11 cellular contexts compared by ENCODE assay signal in the genomic region with DNA sequence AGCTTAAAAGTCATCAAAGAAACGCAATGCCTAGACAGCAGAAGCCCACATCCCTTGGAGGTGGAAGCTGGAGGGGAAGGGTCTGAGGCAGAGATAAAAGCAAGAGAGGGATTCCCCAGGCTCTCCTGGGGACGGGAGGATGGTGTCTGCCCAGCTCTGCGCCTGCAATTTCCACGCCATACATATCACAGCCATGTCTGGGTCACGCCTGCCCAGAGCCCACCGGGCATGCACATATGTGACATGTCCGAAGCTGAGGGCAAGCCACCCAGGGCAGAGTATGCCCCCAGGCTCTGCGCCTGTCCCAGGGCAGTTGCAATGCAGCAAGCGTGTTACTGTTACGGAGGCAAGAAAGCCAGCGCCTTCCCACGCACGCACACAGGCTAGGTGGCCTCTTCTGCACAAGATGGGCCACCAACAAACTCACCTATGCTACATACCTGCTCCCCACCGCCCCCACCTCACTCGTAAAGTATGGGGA.
DNase-seq lines count a peak whose midpoint lies in the region; ATAC-seq and TF ChIP-seq lines count a peak whose summit lies in the region.
"Had no signal": no experiment of that assay in that cellular context is flagged by ENCODE, and none has a peak within 500 bp of the region (broad histone marks: within the 10 kb centered on the region; RNA-seq: fewer than 3 reads in every experiment).

No MANE protein-coding gene starts in this region.

- ATAC-seq in GM21619 (IDR thresholded peaks at IDR 0.05; ENCODE audit: unreplicated experiment) (no peak), HG02610 (IDR thresholded peaks at IDR 0.05; ENCODE audit: unreplicated experiment) (no peak)
- ATAC-seq: body of pancreas; stimulated activated effector memory CD8-positive, alpha-beta T cell treated with anti-CD3 and anti-CD28 coated beads, Interleukin-12 subunit alpha, Interleukin-12 subunit beta, amount 100 ng/mL, for 72 hours had no signal

- DNase-seq in D341Med (ENCODE audit: low spot score) (peak; percentile 9), astrocyte of the spinal cord (ENCODE audit: low read depth, low spot score) (no peak), islet precursor cell (peak; percentile 66), retinal pigment epithelial cell (ENCODE audit: low read depth) (no peak), AG08395 (ENCODE audit: low spot score) (no peak), OCI-M2 (lab: John Stamatoyannopoulos, UW; ENCODE audit: unreplicated experiment) (no peak)
- DNase-seq: foreskin fibroblast had no signal

- in situ Hi-C loops in astrocyte of the spinal cord (cut with HindIII; ENCODE audit: low sequenced_read_pairs) = no loop called here

- TF ChIP-seq CTCF in astrocyte of the spinal cord (IDR thresholded peaks at IDR 0.05; ENCODE audit: low read depth, low read length) = no peak
- no peak for TF ChIP-seq CTCF in retinal pigment epithelial cell (conservative IDR thresholded peaks at IDR 0.05; ENCODE audit: low read depth, low read length)

- H3K4me3 ChIP-seq in astrocyte of the spinal cord (ENCODE audit: low read depth, low read length) = peak overlapping the region; percentile 18
- peak overlapping the region; percentile 42 for H3K4me3 ChIP-seq in retinal pigment epithelial cell (ENCODE audit: low read length)
- H3K4me3 ChIP-seq: body of pancreas had no signal

Comparison
In these comparisons a context has a peak if more than half of its experiments do, and no peak if none do; other contexts are left out.
1. DNase-seq: peak in D341Med (single experiment) and islet precursor cell (single experiment); none in astrocyte of the spinal cord (single experiment), retinal pigment epithelial cell (single experiment), AG08395 (single experiment) and OCI-M2 (single experiment).